8 cellular contexts compared by ENCODE assay signal in genomic region chr16:1972490-1972877, GRCh38. TPM values are rescaled to one million over a fixed set of nuclear protein-coding genes. Genes with fewer than 3 reads are reported as not detected.
A peak's percentile ranks its signal among the peaks of the same experiment; 100 is the strongest.
DNase-seq lines count a peak whose midpoint lies in the region; ATAC-seq and TF ChIP-seq lines count a peak whose summit lies in the region.

No MANE protein-coding gene starts in this region.

- H3K4me1 ChIP-seq in muscle layer of duodenum (ENCODE audit: control insufficient read depth in 1 of 2, insufficient read depth in 2 of 2, low read length in 2 of 2) = peaks cover 0 to 23% of the 10 kb centered on the region in 2 donors

- DNase-seq in GM03348 (ENCODE audit: low spot score) = peak; percentile 39
- DNase-seq in MG63 = peak; percentile 51
- peak; percentile 26 for DNase-seq in choroid plexus epithelial cell (ENCODE audit: low read depth)
- DNase-seq in NCI-H446 treated with DMSO at 0.1 percent for 48 hours (lab: John Stamatoyannopoulos, UW) = no peak
- no peak for DNase-seq in ecto neural progenitor cell (ENCODE audit: low spot score)
- no peak for DNase-seq in NCI-H1694 (lab: John Stamatoyannopoulos, UW)

- no peaks in the 10 kb centered on the region for H3K27me3 ChIP-seq in MG63
- H3K27me3 ChIP-seq in muscle layer of duodenum (ENCODE audit: low read depth, low read length) = no peaks in the 10 kb centered on the region

- peak overlapping the region; percentile 83 for H3K4me3 ChIP-seq in MG63
- H3K4me3 ChIP-seq in choroid plexus epithelial cell (ENCODE audit: low read depth, low read length) = peak overlapping the region; percentile 92
- peak overlapping the region; percentile 85 to 98 for H3K4me3 ChIP-seq in muscle layer of duodenum (ENCODE audit: low read depth in 1 of 2, low read length in 2 of 2)

- no peak for ATAC-seq in HG03457 (IDR thresholded peaks at IDR 0.05; ENCODE audit: unreplicated experiment)

- TF ChIP-seq CTCF in choroid plexus epithelial cell (conservative IDR thresholded peaks at IDR 0.05; ENCODE audit: low read depth, low read length) = no peak

- no peak overlapping the region for H3K27ac ChIP-seq in muscle layer of duodenum (ENCODE audit: low read length)

- H3K9me3 ChIP-seq in MG63 (no peaks in the 10 kb centered on the region), muscle layer of duodenum (ENCODE audit: control insufficient read depth in 1 of 2, low read length in 2 of 2) (no peaks in the 10 kb centered on the region)

- peaks cover 30% of the 10 kb centered on the region for H3K36me3 ChIP-seq in MG63
- peaks cover 21 to 35% of the 10 kb centered on the region in 2 donors for H3K36me3 ChIP-seq in muscle layer of duodenum (ENCODE audit: control insufficient read depth in 1 of 2, insufficient read depth in 2 of 2, low read length in 2 of 2)

RNA-seq across cellular contexts. Expression of gene TBL3, which starts 0.6 kb away (rescaled TPM):
- 75.4 and 134 TPM in 2 replicates for total RNA-seq in MG63 (2014; rRNA removed; shearing (Covaris generic); ENCODE audit: low replicate concordance)

RNA-seq across cellular contexts. Expression of gene RNF151, which starts 5.8 kb away (rescaled TPM):
- total RNA-seq in MG63 (2014; rRNA removed; shearing (Covaris generic); ENCODE audit: low replicate concordance) = not detected in 2 replicates

RNA-seq across cellular contexts. Expression of gene RPS2, which starts 7.9 kb away (rescaled TPM):
- total RNA-seq in MG63 (2014; rRNA removed; shearing (Covaris generic); ENCODE audit: low replicate concordance) = 8,634 and 16,603 TPM in 2 replicates

RNA-seq across cellular contexts. Expression of gene NOXO1, which starts 8.8 kb away (rescaled TPM):
- not detected in 2 replicates for total RNA-seq in MG63 (2014; rRNA removed; shearing (Covaris generic); ENCODE audit: low replicate concordance)

RNA-seq across cellular contexts. Expression of gene GFER, which starts 11.5 kb away (rescaled TPM):
- total RNA-seq in MG63 (2014; rRNA removed; shearing (Covaris generic); ENCODE audit: low replicate concordance) = 39.9 and 64.5 TPM in 2 replicates

Comparison
In these comparisons a context has a peak if more than half of its experiments do, and no peak if none do; other contexts are left out.
1. DNase-seq: peak in GM03348 (single experiment), MG63 (single experiment) and choroid plexus epithelial cell (single experiment); none in NCI-H446 treated with DMSO at 0.1 percent for 48 hours (single experiment), ecto neural progenitor cell (single experiment) and NCI-H1694 (single experiment).
2. Peak in every context shown above with its lines, with median percentiles within 50 percentile points of each other: H3K4me3 ChIP-seq.